8 cellular contexts compared by ENCODE assay signal in the genomic region with DNA sequence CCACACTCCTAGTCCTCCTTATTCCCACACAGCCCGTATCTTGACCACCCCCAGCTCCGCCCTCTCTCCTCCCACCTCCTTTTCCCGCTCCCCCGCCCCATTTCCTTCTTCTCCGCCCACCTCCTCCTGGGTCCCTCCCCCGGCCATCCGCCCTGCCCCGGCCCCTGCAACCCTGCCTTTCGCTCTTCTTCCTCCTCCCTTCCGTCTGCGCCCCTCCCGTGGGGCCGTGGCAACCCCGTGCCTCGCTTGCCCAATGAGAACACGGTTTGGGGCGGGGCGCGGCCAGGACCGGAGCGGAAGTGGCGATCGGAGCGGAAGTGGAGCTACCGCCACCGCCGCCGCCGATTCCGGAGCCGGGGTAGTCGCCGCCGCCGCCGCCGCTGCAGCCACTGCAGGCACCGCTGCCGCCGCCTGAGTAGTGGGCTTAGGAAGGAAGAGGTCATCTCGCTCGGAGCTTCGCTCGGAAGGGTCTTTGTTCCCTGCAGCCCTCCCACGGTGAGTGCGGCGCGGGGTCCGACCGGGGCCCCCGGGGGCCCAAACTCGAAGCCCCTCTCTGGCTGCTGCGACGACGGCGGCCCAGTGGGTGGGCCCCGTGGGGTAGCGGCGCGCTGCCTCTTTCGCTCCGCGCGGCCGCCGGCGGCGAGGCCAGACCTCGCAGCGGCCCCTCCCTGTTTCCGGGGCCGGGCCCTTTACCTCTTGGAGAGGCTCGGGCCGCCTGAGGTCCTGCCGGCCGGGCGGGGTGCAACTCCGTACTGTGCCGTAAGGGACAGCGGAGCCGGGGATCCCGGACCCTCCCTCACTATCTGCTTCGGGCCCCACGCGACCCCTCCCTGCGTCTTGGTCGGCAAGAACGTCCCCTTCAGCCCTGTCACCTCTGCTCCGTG. TPM values are rescaled to one million over a fixed set of nuclear protein-coding genes. Genes with fewer than 3 reads are reported as not detected.
DNase-seq lines count a peak whose midpoint lies in the region; ATAC-seq and TF ChIP-seq lines count a peak whose summit lies in the region.

TSS of gene YWHAB (plus strand) at position 314 of the 884 bp plus-strand sequence. CDS start 15,829 bp downstream, outside the sequence.

- H3K79me2 ChIP-seq in OCI-LY7 (ENCODE audit: insufficient read depth, low read depth, low read length), result peaks cover 51% of the 10 kb centered on the region

- POLR2A ChIA-PET in OCI-LY7 (lab: Charles Lee), result interaction anchor here (0.6 to 1.4 kb wide), 4 partner anchors 9 to 203 kb away, joined by 3 to 4 read pairs (median 3); no protein-coding TSS in a partner anchor

- H3K27me3 ChIP-seq in mononuclear cell (ENCODE audit: insufficient read depth, low read length), result no peaks in the 10 kb centered on the region

- H3K4me3 ChIP-seq in OCI-LY7 (ENCODE audit: low read depth, low read length, poor library complexity, severe bottlenecking), result peak within 1 kb of the TSS; percentile 92
- H3K4me3 ChIP-seq in mononuclear cell (ENCODE audit: low read length), result peak within 1 kb of the TSS; percentile 97

- H3K4me2 ChIP-seq in OCI-LY7 (ENCODE audit: low read length), result peak within 1 kb of the TSS; percentile 93

- H3K9me2 ChIP-seq in OCI-LY7 (ENCODE audit: insufficient read depth, low read length), result no peaks in the 10 kb centered on the region

- TF ChIP-seq CTCF in OCI-LY7 (conservative IDR thresholded peaks at IDR 0.05; ENCODE audit: low read length), result peak; percentile 21; the same call in 1 of the 2 replicates

- peak; percentile 86 for ATAC-seq in GM21515 (IDR thresholded peaks at IDR 0.05; ENCODE audit: unreplicated experiment)

- peaks cover 38% of the 10 kb centered on the region for H3K36me3 ChIP-seq in OCI-LY7 (ENCODE audit: insufficient read depth, low read length)

- DNase-seq in DMS 273 (lab: John Stamatoyannopoulos, UW; ENCODE audit: unreplicated experiment) (peak; percentile 99), HuH-7.5 (ENCODE audit: low spot score) (peak; percentile 85), OCI-LY7 (ENCODE audit: low spot score) (peak; percentile 98), activated T-cell treated with anti-CD3 and anti-CD28 coated beads for 1 hour (ENCODE audit: low read depth) (peak; percentile 97), epidermal melanocyte (ENCODE audit: insufficient read length, low spot score) (peak; percentile 88)
- peak; percentile 91 to 97 for DNase-seq in stimulated activated CD8-positive, alpha-beta memory T cell treated with anti-CD3 and anti-CD28 coated beads, Interleukin-4, amount 100 ng/mL, for 1 hour (ENCODE audit: low read depth in 2 of 2, low spot score in 1 of 2)

- CTCF ChIA-PET in OCI-LY7 (lab: Charles Lee; ENCODE audit: unreplicated experiment), result no interaction called here

- H3K4me1 ChIP-seq in OCI-LY7 (ENCODE audit: insufficient read depth, low read length, poor library complexity, severe bottlenecking) (peaks cover 42% of the 10 kb centered on the region), mononuclear cell (ENCODE audit: insufficient read depth, low read length) (peaks cover 50% of the 10 kb centered on the region)

- intact Hi-C loops in OCI-LY7 (cut with micrococcal nuclease; ENCODE audit: unreplicated experiment), result loop anchor here (2.0 to 5.0 kb wide), 2 partner anchors 25 to 82 kb away; partner anchors contain the start of genes PABPC1L and STK4

- H3K9me3 ChIP-seq in OCI-LY7 (ENCODE audit: low read length), result no peaks in the 10 kb centered on the region
- no peaks in the 10 kb centered on the region for H3K9me3 ChIP-seq in mononuclear cell (ENCODE audit: low read depth, low read length)

- H4K20me1 ChIP-seq in OCI-LY7 (ENCODE audit: insufficient read depth, low read length), result peaks cover 41% of the 10 kb centered on the region

- BruUV-seq in OCI-LY7 (replicated peaks; lab: Mats Ljungman, UMichigan), result no TSS peak

- peak within 1 kb of the TSS; percentile 81 for H2AFZ ChIP-seq in OCI-LY7 (ENCODE audit: low read length)

- peak within 1 kb of the TSS; percentile 78 for H3K27ac ChIP-seq in OCI-LY7 (ENCODE audit: low read depth, low read length, poor library complexity, severe bottlenecking)

RNA-seq across cellular contexts. Expression of gene YWHAB, which starts in this region (rescaled TPM):
- total RNA-seq in OCI-LY7 (2014; rRNA removed; shearing (Covaris generic)), result 60.5 and 72.8 TPM in 2 replicates
- 245 and 256 TPM in 2 replicates for total RNA-seq in OCI-LY7 (2022)
- total RNA-seq in mononuclear cell, result 107 TPM

Comparison
In these comparisons a context has a peak if more than half of its experiments do, and no peak if none do; other contexts are left out.
1. Peak in every context shown above with its lines: DNase-seq, ATAC-seq, H3K4me3 ChIP-seq and H3K27ac ChIP-seq.